17 cellular contexts compared by ENCODE assay signal in genomic region chr2:216192931-216193330, GRCh38.
DNase-seq lines count a peak whose midpoint lies in the region; ATAC-seq and TF ChIP-seq lines count a peak whose summit lies in the region.
"Had no signal": no experiment of that assay in that cellular context is flagged by ENCODE, and none has a peak within 500 bp of the region (broad histone marks: within the 10 kb centered on the region; RNA-seq: fewer than 3 reads in every experiment).

No MANE protein-coding gene starts in this region.

- POLR2A ChIA-PET in activated CD8-positive, alpha-beta T cell treated with anti-CD3 and anti-CD28 coated beads for 36 hours (lab: Charles Lee): no interaction called here
- POLR2A ChIA-PET in activated CD8-positive, alpha-beta T cell treated with anti-CD3 and anti-CD28 coated beads, Interleukin-2, amount 10 ng/mL, durations not matched to agents 7 days and 5 days (lab: Charles Lee): interaction anchor here (0.9 kb wide), 1 partner anchor 18 kb away, joined by 5 read pairs; no protein-coding TSS in a partner anchor

- no peak for TF ChIP-seq CTCF in activated CD8-positive, alpha-beta T cell treated with anti-CD3 and anti-CD28 coated beads for 36 hours (IDR thresholded peaks at IDR 0.05)
- TF ChIP-seq CTCF in Calu3 (IDR thresholded peaks at IDR 0.05; ENCODE audit: unreplicated experiment) (no peak), endothelial cell (IDR thresholded peaks at IDR 0.05; ENCODE audit: unreplicated experiment) (no peak)

- H3K27ac Mint-ChIP-seq in activated CD8-positive, alpha-beta T cell treated with anti-CD3 and anti-CD28 coated beads for 36 hours: peak overlapping the region; percentile 6
- no peak overlapping the region for H3K27ac Mint-ChIP-seq in activated CD8-positive, alpha-beta T cell treated with anti-CD3 and anti-CD28 coated beads, Interleukin-2, amount 10 ng/mL, durations not matched to agents 7 days and 5 days
- H3K27ac Mint-ChIP-seq in Calu3 (ENCODE audit: unreplicated experiment): peak overlapping the region; percentile 28
- H3K27ac Mint-ChIP-seq in activated T-helper 1 cell treated with anti-CD3 and anti-CD28 coated beads, Interleukin-12 subunit alpha, Interleukin-12 subunit beta, Interleukin-2, Interleukin-4 antibody, amounts not matched to agents 30 ng/mL and 10 ng/mL and 1 ng/mL, durations not matched to agents 14 hours and 24 hours and 36 hours: peak overlapping the region; percentile 36
- no peak overlapping the region for H3K27ac Mint-ChIP-seq in endothelial cell (ENCODE audit: unreplicated experiment)
- H3K27ac Mint-ChIP-seq: HFFc6 had no signal

- no peaks in the 10 kb centered on the region for H3K27me3 Mint-ChIP-seq in activated CD8-positive, alpha-beta T cell treated with anti-CD3 and anti-CD28 coated beads for 36 hours
- H3K27me3 Mint-ChIP-seq in activated CD8-positive, alpha-beta T cell treated with anti-CD3 and anti-CD28 coated beads, Interleukin-2, amount 10 ng/mL, durations not matched to agents 7 days and 5 days (ENCODE audit: low read depth): no peaks in the 10 kb centered on the region
- H3K27me3 Mint-ChIP-seq in Calu3 (ENCODE audit: unreplicated experiment) (no peaks in the 10 kb centered on the region), endothelial cell (ENCODE audit: unreplicated experiment) (no peaks in the 10 kb centered on the region)
- no peaks in the 10 kb centered on the region for H3K27me3 Mint-ChIP-seq in activated T-helper 1 cell treated with anti-CD3 and anti-CD28 coated beads, Interleukin-12 subunit alpha, Interleukin-12 subunit beta, Interleukin-2, Interleukin-4 antibody, amounts not matched to agents 30 ng/mL and 10 ng/mL and 1 ng/mL, durations not matched to agents 14 hours and 24 hours and 36 hours (ENCODE audit: insufficient read depth)

- CTCF ChIA-PET in activated CD8-positive, alpha-beta T cell treated with anti-CD3 and anti-CD28 coated beads for 36 hours (lab: Charles Lee): no interaction called here
- CTCF ChIA-PET in activated CD8-positive, alpha-beta T cell treated with anti-CD3 and anti-CD28 coated beads, Interleukin-2, amount 10 ng/mL, durations not matched to agents 7 days and 5 days (lab: Charles Lee): no interaction called here
- CTCF ChIA-PET in Calu3 (lab: Charles Lee): no interaction called here

- BruUV-seq in Calu3 (replicated peaks; lab: Mats Ljungman, UMichigan): no TSS peak

- H3K9me3 Mint-ChIP-seq in activated CD8-positive, alpha-beta T cell treated with anti-CD3 and anti-CD28 coated beads for 36 hours: no peaks in the 10 kb centered on the region
- no peaks in the 10 kb centered on the region for H3K9me3 Mint-ChIP-seq in activated CD8-positive, alpha-beta T cell treated with anti-CD3 and anti-CD28 coated beads, Interleukin-2, amount 10 ng/mL, durations not matched to agents 7 days and 5 days (ENCODE audit: insufficient read depth)
- no peaks in the 10 kb centered on the region for H3K9me3 Mint-ChIP-seq in Calu3 (ENCODE audit: low read depth, unreplicated experiment)
- no peaks in the 10 kb centered on the region for H3K9me3 Mint-ChIP-seq in activated T-helper 1 cell treated with anti-CD3 and anti-CD28 coated beads, Interleukin-12 subunit alpha, Interleukin-12 subunit beta, Interleukin-2, Interleukin-4 antibody, amounts not matched to agents 30 ng/mL and 10 ng/mL and 1 ng/mL, durations not matched to agents 14 hours and 24 hours and 36 hours
- no peaks in the 10 kb centered on the region for H3K9me3 Mint-ChIP-seq in endothelial cell (ENCODE audit: unreplicated experiment)
- H3K9me3 Mint-ChIP-seq: HFFc6 had no signal

- DNase-seq in activated CD8-positive, alpha-beta T cell treated with anti-CD3 and anti-CD28 coated beads for 36 hours: no peak
- DNase-seq in activated CD8-positive, alpha-beta T cell treated with anti-CD3 and anti-CD28 coated beads, Interleukin-2, amount 10 ng/mL, durations not matched to agents 7 days and 5 days: no peak
- no peak for DNase-seq in Calu3
- DNase-seq in activated T-helper 1 cell treated with anti-CD3 and anti-CD28 coated beads, Interleukin-12 subunit alpha, Interleukin-12 subunit beta, Interleukin-2, Interleukin-4 antibody, amounts not matched to agents 30 ng/mL and 10 ng/mL and 1 ng/mL, durations not matched to agents 14 hours and 24 hours and 36 hours (ENCODE audit: low spot score): no peak
- no peak for DNase-seq in endothelial cell (ENCODE audit: low spot score)
- no peak for DNase-seq in Ammon's horn (ENCODE audit: low spot score)
- DNase-seq in NCI-H774 (lab: John Stamatoyannopoulos, UW): no peak
- no peak for DNase-seq in HT-29 (ENCODE audit: low spot score)
- DNase-seq: DND-41, GDM1, GOT3, HFFc6, KBM-7, NCI-H1105 treated with DMSO at 0.1 percent for 48 hours, NCI-H187, NCI-H69, PC-9 had no signal

- intact Hi-C loops in activated CD8-positive, alpha-beta T cell treated with anti-CD3 and anti-CD28 coated beads for 36 hours (cut with micrococcal nuclease): no loop called here
- intact Hi-C loops in Calu3 (cut with micrococcal nuclease; ENCODE audit: unreplicated experiment): no loop called here
- intact Hi-C loops in activated T-helper 1 cell treated with anti-CD3 and anti-CD28 coated beads, Interleukin-12 subunit alpha, Interleukin-12 subunit beta, Interleukin-2, Interleukin-4 antibody, amounts not matched to agents 30 ng/mL and 10 ng/mL and 1 ng/mL, durations not matched to agents 14 hours and 24 hours and 36 hours (cut with micrococcal nuclease): no loop called here

- peaks cover 67% of the 10 kb centered on the region for H3K4me1 Mint-ChIP-seq in activated CD8-positive, alpha-beta T cell treated with anti-CD3 and anti-CD28 coated beads for 36 hours (ENCODE audit: low read depth)
- H3K4me1 Mint-ChIP-seq in activated CD8-positive, alpha-beta T cell treated with anti-CD3 and anti-CD28 coated beads, Interleukin-2, amount 10 ng/mL, durations not matched to agents 7 days and 5 days (ENCODE audit: low read depth): peaks cover 19% of the 10 kb centered on the region
- H3K4me1 Mint-ChIP-seq in Calu3 (ENCODE audit: low read depth, unreplicated experiment) (peaks cover 4% of the 10 kb centered on the region), endothelial cell (ENCODE audit: unreplicated experiment) (peaks cover 14% of the 10 kb centered on the region)
- peaks cover 78% of the 10 kb centered on the region for H3K4me1 Mint-ChIP-seq in activated T-helper 1 cell treated with anti-CD3 and anti-CD28 coated beads, Interleukin-12 subunit alpha, Interleukin-12 subunit beta, Interleukin-2, Interleukin-4 antibody, amounts not matched to agents 30 ng/mL and 10 ng/mL and 1 ng/mL, durations not matched to agents 14 hours and 24 hours and 36 hours (ENCODE audit: low read depth)

- H3K36me3 Mint-ChIP-seq in activated CD8-positive, alpha-beta T cell treated with anti-CD3 and anti-CD28 coated beads for 36 hours (ENCODE audit: low read depth): peaks cover 68% of the 10 kb centered on the region
- H3K36me3 Mint-ChIP-seq in activated CD8-positive, alpha-beta T cell treated with anti-CD3 and anti-CD28 coated beads, Interleukin-2, amount 10 ng/mL, durations not matched to agents 7 days and 5 days (ENCODE audit: low read depth): peaks cover 77% of the 10 kb centered on the region
- H3K36me3 Mint-ChIP-seq in Calu3 (ENCODE audit: insufficient read depth, unreplicated experiment) (peaks cover 68% of the 10 kb centered on the region), endothelial cell (ENCODE audit: low read depth, unreplicated experiment) (peaks cover 26% of the 10 kb centered on the region)
- peaks cover 67% of the 10 kb centered on the region for H3K36me3 Mint-ChIP-seq in activated T-helper 1 cell treated with anti-CD3 and anti-CD28 coated beads, Interleukin-12 subunit alpha, Interleukin-12 subunit beta, Interleukin-2, Interleukin-4 antibody, amounts not matched to agents 30 ng/mL and 10 ng/mL and 1 ng/mL, durations not matched to agents 14 hours and 24 hours and 36 hours (ENCODE audit: low read depth)

- ATAC-seq in activated CD8-positive, alpha-beta T cell treated with anti-CD3 and anti-CD28 coated beads for 36 hours: no peak
- ATAC-seq in activated CD8-positive, alpha-beta T cell treated with anti-CD3 and anti-CD28 coated beads, Interleukin-2, amount 10 ng/mL, durations not matched to agents 7 days and 5 days: no peak

- H3K4me3 Mint-ChIP-seq in activated CD8-positive, alpha-beta T cell treated with anti-CD3 and anti-CD28 coated beads for 36 hours: no peak overlapping the region
- H3K4me3 Mint-ChIP-seq in activated CD8-positive, alpha-beta T cell treated with anti-CD3 and anti-CD28 coated beads, Interleukin-2, amount 10 ng/mL, durations not matched to agents 7 days and 5 days: no peak overlapping the region
- H3K4me3 Mint-ChIP-seq in Calu3 (ENCODE audit: low read depth, unreplicated experiment) (no peak overlapping the region), endothelial cell (ENCODE audit: unreplicated experiment) (peak overlapping the region; percentile 68)
- H3K4me3 Mint-ChIP-seq in activated T-helper 1 cell treated with anti-CD3 and anti-CD28 coated beads, Interleukin-12 subunit alpha, Interleukin-12 subunit beta, Interleukin-2, Interleukin-4 antibody, amounts not matched to agents 30 ng/mL and 10 ng/mL and 1 ng/mL, durations not matched to agents 14 hours and 24 hours and 36 hours: no peak overlapping the region
- H3K4me3 Mint-ChIP-seq: HFFc6 had no signal

Comparison
In these comparisons a context has a peak if more than half of its experiments do, and no peak if none do; other contexts are left out.
1. H3K27ac Mint-ChIP-seq: peak in activated CD8-positive, alpha-beta T cell treated with anti-CD3 and anti-CD28 coated beads for 36 hours (single experiment), Calu3 (single experiment) and activated T-helper 1 cell treated with anti-CD3 and anti-CD28 coated beads, Interleukin-12 subunit alpha, Interleukin-12 subunit beta, Interleukin-2, Interleukin-4 antibody, amounts not matched to agents 30 ng/mL and 10 ng/mL and 1 ng/mL, durations not matched to agents 14 hours and 24 hours and 36 hours (single experiment); none in activated CD8-positive, alpha-beta T cell treated with anti-CD3 and anti-CD28 coated beads, Interleukin-2, amount 10 ng/mL, durations not matched to agents 7 days and 5 days (single experiment) and endothelial cell (single experiment).